ENCODE assay signal across 1 cellular context in genomic region chr4:78167510-78167909, GRCh38.
TF ChIP-seq lines count a peak whose summit lies in the region.

No MANE protein-coding gene starts in this region.

TF ChIP-seq in HepG2, 621 proteins besides CTCF, POLR2A, EP300 and RAD21 (continued from another document and continues in another):
- TF ChIP-seq, protein P1, sequence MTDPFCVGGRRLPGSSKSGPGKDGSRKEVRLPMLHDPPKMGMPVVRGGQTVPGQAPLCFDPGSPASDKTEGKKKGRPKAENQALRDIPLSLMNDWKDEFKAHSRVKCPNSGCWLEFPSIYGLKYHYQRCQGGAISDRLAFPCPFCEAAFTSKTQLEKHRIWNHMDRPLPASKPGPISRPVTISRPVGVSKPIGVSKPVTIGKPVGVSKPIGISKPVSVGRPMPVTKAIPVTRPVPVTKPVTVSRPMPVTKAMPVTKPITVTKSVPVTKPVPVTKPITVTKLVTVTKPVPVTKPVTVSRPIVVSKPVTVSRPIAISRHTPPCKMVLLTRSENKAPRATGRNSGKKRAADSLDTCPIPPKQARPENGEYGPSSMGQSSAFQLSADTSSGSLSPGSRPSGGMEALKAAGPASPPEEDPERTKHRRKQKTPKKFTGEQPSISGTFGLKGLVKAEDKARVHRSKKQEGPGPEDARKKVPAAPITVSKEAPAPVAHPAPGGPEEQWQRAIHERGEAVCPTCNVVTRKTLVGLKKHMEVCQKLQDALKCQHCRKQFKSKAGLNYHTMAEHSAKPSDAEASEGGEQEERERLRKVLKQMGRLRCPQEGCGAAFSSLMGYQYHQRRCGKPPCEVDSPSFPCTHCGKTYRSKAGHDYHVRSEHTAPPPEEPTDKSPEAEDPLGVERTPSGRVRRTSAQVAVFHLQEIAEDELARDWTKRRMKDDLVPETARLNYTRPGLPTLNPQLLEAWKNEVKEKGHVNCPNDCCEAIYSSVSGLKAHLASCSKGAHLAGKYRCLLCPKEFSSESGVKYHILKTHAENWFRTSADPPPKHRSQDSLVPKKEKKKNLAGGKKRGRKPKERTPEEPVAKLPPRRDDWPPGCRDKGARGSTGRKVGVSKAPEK (CRISPR knock-in tag; IDR thresholded peaks at IDR 0.05; ENCODE audit: borderline replicate concordance) = no peak
- TF ChIP-seq, protein P2, sequence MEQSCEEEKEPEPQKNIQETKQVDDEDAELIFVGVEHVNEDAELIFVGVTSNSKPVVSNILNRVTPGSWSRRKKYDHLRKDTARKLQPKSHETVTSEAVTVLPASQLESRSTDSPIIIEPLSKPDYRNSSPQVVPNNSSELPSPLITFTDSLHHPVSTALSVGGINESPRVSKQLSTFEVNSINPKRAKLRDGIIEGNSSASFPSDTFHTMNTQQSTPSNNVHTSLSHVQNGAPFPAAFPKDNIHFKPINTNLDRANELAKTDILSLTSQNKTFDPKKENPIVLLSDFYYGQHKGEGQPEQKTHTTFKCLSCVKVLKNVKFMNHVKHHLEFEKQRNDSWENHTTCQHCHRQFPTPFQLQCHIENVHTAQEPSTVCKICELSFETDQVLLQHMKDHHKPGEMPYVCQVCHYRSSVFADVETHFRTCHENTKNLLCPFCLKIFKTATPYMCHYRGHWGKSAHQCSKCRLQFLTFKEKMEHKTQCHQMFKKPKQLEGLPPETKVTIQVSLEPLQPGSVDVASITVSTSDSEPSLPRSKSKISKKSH (CRISPR knock-in tag; IDR thresholded peaks at IDR 0.05; ENCODE audit: borderline replicate concordance) = no peak
- TF ChIP-seq SRY (CRISPR knock-in tag; IDR thresholded peaks at IDR 0.05) = no peak
- TF ChIP-seq ZNF446 (CRISPR knock-in tag; IDR thresholded peaks at IDR 0.05) = no peak
- no peak for TF ChIP-seq ZNF800 (CRISPR knock-in tag; IDR thresholded peaks at IDR 0.05)
- TF ChIP-seq, protein P3, sequence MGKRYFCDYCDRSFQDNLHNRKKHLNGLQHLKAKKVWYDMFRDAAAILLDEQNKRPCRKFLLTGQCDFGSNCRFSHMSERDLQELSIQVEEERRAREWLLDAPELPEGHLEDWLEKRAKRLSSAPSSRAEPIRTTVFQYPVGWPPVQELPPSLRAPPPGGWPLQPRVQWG (CRISPR knock-in tag; IDR thresholded peaks at IDR 0.05; ENCODE audit: borderline replicate concordance, low read depth) = no peak
- TF ChIP-seq ZNF773 (CRISPR knock-in tag; IDR thresholded peaks at IDR 0.05; ENCODE audit: borderline replicate concordance) = no peak
- TF ChIP-seq ZBTB2 (CRISPR knock-in tag; IDR thresholded peaks at IDR 0.05; ENCODE audit: low read depth) = no peak
- TF ChIP-seq KDM6A (CRISPR knock-in tag; IDR thresholded peaks at IDR 0.05; ENCODE audit: low read depth) = no peak
- no peak for TF ChIP-seq ZNF460 (CRISPR knock-in tag; IDR thresholded peaks at IDR 0.05; ENCODE audit: borderline replicate concordance)
- TF ChIP-seq ZNF816 (CRISPR knock-in tag; IDR thresholded peaks at IDR 0.05; ENCODE audit: borderline replicate concordance) = no peak
- no peak for TF ChIP-seq GPN1 (CRISPR knock-in tag; IDR thresholded peaks at IDR 0.05; ENCODE audit: borderline replicate concordance)
- TF ChIP-seq NR2F1 (CRISPR knock-in tag; IDR thresholded peaks at IDR 0.05) = no peak
- TF ChIP-seq ZNF746 (CRISPR knock-in tag; IDR thresholded peaks at IDR 0.05) = no peak
- TF ChIP-seq MAZ (IDR thresholded peaks at IDR 0.05; ENCODE audit: borderline replicate concordance, low read depth, low read length) = no peak
- no peak for TF ChIP-seq MAZ (CRISPR knock-in tag; IDR thresholded peaks at IDR 0.05; ENCODE audit: low read depth)
- TF ChIP-seq ZNF407 (CRISPR knock-in tag; IDR thresholded peaks at IDR 0.05; ENCODE audit: not compliant biosample characterization) = no peak
- TF ChIP-seq, protein P4, sequence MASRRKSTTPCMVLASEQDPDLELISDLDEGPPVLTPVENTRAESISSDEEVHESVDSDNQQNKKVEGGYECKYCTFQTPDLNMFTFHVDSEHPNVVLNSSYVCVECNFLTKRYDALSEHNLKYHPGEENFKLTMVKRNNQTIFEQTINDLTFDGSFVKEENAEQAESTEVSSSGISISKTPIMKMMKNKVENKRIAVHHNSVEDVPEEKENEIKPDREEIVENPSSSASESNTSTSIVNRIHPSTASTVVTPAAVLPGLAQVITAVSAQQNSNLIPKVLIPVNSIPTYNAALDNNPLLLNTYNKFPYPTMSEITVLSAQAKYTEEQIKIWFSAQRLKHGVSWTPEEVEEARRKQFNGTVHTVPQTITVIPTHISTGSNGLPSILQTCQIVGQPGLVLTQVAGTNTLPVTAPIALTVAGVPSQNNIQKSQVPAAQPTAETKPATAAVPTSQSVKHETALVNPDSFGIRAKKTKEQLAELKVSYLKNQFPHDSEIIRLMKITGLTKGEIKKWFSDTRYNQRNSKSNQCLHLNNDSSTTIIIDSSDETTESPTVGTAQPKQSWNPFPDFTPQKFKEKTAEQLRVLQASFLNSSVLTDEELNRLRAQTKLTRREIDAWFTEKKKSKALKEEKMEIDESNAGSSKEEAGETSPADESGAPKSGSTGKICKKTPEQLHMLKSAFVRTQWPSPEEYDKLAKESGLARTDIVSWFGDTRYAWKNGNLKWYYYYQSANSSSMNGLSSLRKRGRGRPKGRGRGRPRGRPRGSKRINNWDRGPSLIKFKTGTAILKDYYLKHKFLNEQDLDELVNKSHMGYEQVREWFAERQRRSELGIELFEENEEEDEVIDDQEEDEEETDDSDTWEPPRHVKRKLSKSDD (CRISPR knock-in tag; IDR thresholded peaks at IDR 0.05; ENCODE audit: low read depth) = no peak
- TF ChIP-seq ZNF629 (CRISPR knock-in tag; conservative IDR thresholded peaks at IDR 0.05) = peak; percentile 96
- peak; percentile 73; the same call in 1 of the 2 replicates for TF ChIP-seq KDM1A (CRISPR knock-in tag; IDR thresholded peaks at IDR 0.05)
- TF ChIP-seq CHD4 (IDR thresholded peaks at IDR 0.05; ENCODE audit: borderline replicate concordance, low read length) = peak; percentile 84; the same call in 1 of the 2 replicates
- TF ChIP-seq ZNF768 (CRISPR knock-in tag; IDR thresholded peaks at IDR 0.05) = no peak
- TF ChIP-seq MEF2D (CRISPR knock-in tag; IDR thresholded peaks at IDR 0.05) = no peak
- peak; percentile 70; the same call in 1 of the 2 replicates for TF ChIP-seq FOSL1 (CRISPR knock-in tag; IDR thresholded peaks at IDR 0.05; ENCODE audit: borderline replicate concordance)
- TF ChIP-seq HNRNPLL (IDR thresholded peaks at IDR 0.05; ENCODE audit: low read depth, low read length, poor library complexity, severe bottlenecking) = no peak
- TF ChIP-seq FOXO4 (CRISPR knock-in tag; conservative IDR thresholded peaks at IDR 0.05) = no peak
- TF ChIP-seq AFF4 (CRISPR knock-in tag; IDR thresholded peaks at IDR 0.05) = no peak
- TF ChIP-seq SP2 (CRISPR knock-in tag; IDR thresholded peaks at IDR 0.05) = no peak
- TF ChIP-seq CREB1 (IDR thresholded peaks at IDR 0.05) = no peak
- TF ChIP-seq CREB1 (CRISPR knock-in tag; IDR thresholded peaks at IDR 0.05) = no peak
